In the genomic region with DNA sequence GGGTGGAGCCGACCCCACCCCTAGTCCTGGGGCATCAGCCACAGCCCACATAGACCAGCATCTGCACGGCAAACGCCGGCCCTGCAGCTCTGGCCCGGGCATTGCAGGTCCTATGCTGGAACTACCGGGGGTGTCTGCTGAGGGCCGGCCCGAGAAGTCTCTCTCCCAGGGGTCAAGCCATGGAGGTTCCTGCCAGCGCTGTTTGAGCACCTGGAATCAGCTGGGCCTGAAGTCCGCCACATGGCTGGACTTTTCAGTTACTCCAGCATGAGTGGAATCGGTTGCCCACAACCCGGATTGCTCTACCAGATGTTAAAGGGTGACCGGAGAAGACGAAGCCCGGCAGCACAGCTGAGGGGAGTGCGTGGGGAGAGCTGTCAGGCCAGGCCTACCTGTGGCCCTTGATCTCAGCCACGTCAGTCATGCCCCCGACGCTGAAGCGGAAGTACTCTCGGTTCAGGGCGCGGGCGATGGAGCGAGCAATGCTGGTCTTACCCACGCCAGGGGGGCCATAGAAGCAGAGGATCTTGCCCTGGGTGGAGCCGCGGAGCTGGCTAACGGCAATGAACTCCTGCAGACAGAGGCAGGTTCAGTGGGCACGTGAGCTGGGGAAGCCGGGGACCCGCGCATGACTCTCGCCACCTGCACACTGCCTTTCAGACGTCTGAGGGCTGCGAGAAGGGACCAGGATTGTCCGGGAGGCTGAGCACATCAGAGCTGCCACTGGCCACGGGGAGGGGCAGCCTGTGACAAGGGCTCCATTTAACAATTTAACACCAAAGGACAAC, we compare ENCODE assay signal across 1 cellular context.
TF ChIP-seq lines count a peak whose summit lies in the region.

No MANE protein-coding gene starts in this region.

TF ChIP-seq in GM23338, 12 proteins besides CTCF, POLR2A, EP300 and RAD21 (continued from another document):
- TF ChIP-seq, protein P1, sequence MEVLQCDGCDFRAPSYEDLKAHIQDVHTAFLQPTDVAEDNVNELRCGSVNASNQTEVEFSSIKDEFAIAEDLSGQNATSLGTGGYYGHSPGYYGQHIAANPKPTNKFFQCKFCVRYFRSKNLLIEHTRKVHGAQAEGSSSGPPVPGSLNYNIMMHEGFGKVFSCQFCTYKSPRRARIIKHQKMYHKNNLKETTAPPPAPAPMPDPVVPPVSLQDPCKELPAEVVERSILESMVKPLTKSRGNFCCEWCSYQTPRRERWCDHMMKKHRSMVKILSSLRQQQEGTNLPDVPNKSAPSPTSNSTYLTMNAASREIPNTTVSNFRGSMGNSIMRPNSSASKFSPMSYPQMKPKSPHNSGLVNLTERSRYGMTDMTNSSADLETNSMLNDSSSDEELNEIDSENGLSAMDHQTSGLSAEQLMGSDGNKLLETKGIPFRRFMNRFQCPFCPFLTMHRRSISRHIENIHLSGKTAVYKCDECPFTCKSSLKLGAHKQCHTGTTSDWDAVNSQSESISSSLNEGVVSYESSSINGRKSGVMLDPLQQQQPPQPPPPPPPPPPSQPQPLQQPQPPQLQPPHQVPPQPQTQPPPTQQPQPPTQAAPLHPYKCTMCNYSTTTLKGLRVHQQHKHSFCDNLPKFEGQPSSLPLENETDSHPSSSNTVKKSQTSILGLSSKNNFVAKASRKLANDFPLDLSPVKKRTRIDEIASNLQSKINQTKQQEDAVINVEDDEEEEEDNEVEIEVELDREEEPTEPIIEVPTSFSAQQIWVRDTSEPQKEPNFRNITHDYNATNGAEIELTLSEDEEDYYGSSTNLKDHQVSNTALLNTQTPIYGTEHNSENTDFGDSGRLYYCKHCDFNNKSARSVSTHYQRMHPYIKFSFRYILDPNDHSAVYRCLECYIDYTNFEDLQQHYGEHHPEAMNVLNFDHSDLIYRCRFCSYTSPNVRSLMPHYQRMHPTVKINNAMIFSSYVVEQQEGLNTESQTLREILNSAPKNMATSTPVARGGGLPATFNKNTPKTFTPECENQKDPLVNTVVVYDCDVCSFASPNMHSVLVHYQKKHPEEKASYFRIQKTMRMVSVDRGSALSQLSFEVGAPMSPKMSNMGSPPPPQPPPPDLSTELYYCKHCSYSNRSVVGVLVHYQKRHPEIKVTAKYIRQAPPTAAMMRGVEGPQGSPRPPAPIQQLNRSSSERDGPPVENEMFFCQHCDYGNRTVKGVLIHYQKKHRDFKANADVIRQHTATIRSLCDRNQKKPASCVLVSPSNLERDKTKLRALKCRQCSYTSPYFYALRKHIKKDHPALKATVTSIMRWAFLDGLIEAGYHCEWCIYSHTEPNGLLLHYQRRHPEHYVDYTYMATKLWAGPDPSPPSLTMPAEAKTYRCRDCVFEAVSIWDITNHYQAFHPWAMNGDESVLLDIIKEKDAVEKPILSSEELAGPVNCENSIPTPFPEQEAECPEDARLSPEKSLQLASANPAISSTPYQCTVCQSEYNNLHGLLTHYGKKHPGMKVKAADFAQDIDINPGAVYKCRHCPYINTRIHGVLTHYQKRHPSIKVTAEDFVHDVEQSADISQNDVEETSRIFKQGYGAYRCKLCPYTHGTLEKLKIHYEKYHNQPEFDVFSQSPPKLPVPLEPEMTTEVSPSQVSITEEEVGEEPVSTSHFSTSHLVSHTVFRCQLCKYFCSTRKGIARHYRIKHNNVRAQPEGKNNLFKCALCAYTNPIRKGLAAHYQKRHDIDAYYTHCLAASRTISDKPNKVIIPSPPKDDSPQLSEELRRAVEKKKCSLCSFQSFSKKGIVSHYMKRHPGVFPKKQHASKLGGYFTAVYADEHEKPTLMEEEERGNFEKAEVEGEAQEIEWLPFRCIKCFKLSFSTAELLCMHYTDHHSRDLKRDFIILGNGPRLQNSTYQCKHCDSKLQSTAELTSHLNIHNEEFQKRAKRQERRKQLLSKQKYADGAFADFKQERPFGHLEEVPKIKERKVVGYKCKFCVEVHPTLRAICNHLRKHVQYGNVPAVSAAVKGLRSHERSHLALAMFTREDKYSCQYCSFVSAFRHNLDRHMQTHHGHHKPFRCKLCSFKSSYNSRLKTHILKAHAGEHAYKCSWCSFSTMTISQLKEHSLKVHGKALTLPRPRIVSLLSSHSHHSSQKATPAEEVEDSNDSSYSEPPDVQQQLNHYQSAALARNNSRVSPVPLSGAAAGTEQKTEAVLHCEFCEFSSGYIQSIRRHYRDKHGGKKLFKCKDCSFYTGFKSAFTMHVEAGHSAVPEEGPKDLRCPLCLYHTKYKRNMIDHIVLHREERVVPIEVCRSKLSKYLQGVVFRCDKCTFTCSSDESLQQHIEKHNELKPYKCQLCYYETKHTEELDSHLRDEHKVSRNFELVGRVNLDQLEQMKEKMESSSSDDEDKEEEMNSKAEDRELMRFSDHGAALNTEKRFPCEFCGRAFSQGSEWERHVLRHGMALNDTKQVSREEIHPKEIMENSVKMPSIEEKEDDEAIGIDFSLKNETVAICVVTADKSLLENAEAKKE (CRISPR knock-in tag; IDR thresholded peaks at IDR 0.05), result no peak
- no peak for TF ChIP-seq STAT1 (IDR thresholded peaks at IDR 0.05; ENCODE audit: unreplicated experiment)
- TF ChIP-seq ZNF331 (CRISPR knock-in tag; IDR thresholded peaks at IDR 0.05; ENCODE audit: low read depth), result no peak
- TF ChIP-seq NANOG (IDR thresholded peaks at IDR 0.05; ENCODE audit: borderline replicate concordance), result no peak
